7 cellular contexts compared by ENCODE assay signal in genomic region chrX:151966236-151966635, GRCh38. TPM values are rescaled to one million over a fixed set of nuclear protein-coding genes. Genes with fewer than 3 reads are reported as not detected.
"Had no signal": no experiment of that assay in that cellular context is flagged by ENCODE, and none has a peak within 500 bp of the region (broad histone marks: within the 10 kb centered on the region; RNA-seq: fewer than 3 reads in every experiment).

No MANE protein-coding gene starts in this region.

- H3K4me3 ChIP-seq: GM23338 had no signal

- H3K4me3 Mint-ChIP-seq: GM23338, H9 had no signal

- ATAC-seq: GM23338 had no signal

- FAIRE-seq: H1, H54 had no signal

- H3K4me1 Mint-ChIP-seq: GM23338, H9 had no signal

- H3K27ac Mint-ChIP-seq: GM23338, H9 had no signal

- H3K9me3 Mint-ChIP-seq: GM23338 had no signal

- H2AFZ ChIP-seq: GM23338 had no signal

- DNase-seq: H9, HCEC 1CT, IMR-90 had no signal

- H3K4me2 ChIP-seq: GM23338 had no signal

RNA-seq across cellular contexts. Expression of gene MAGEA4, which starts 53.5 kb away (rescaled TPM):
- total RNA-seq: HT1080, IMR-90 had no signal
- polyA plus RNA-seq: IMR-90 had no signal
